25 cellular contexts compared by ENCODE assay signal in genomic region chr6:16383607-16384206, GRCh38.
"Had no signal": no experiment of that assay in that cellular context is flagged by ENCODE, and none has a peak within 500 bp of the region (broad histone marks: within the 10 kb centered on the region; RNA-seq: fewer than 3 reads in every experiment).

No MANE protein-coding gene starts in this region.

- H3K27me3 ChIP-seq: adrenal gland, ascending aorta, body of pancreas, Peyer's patch had no signal

- H3K4me1 ChIP-seq: adrenal gland, ascending aorta, body of pancreas had no signal

- H3K9me3 ChIP-seq: adrenal gland, ascending aorta, body of pancreas, Peyer's patch had no signal

- DNase-seq: activated B cell treated with CpG ODN at 0.5 μM for 24 hours; activated CD4-positive, alpha-beta T cell treated with anti-CD3 and anti-CD28 coated beads, Interleukin-2, amount 50 U/mL, for 1 hour; activated CD8-positive, alpha-beta memory T cell treated with anti-CD3 and anti-CD28 coated beads, Interleukin-2, amount 50 U/mL, for 4 hours; activated CD8-positive, alpha-beta T cell treated with anti-CD3 and anti-CD28 coated beads for 36 hours; activated gamma-delta T cell treated with Interleukin-2 at 50 U/mL for 16 hours; activated naive CD4-positive, alpha-beta T cell treated with anti-CD3 and anti-CD28 coated beads, Interleukin-2, amount 10 ng/mL, durations not matched to agents 7 days and 5 days; activated naive CD8-positive, alpha-beta T cell treated with anti-CD3 and anti-CD28 coated beads, Interleukin-2, amount 10 ng/mL, durations not matched to agents 7 days and 5 days; activated T-cell treated with anti-CD3 and anti-CD28 coated beads, Interleukin-2, amount 50 U/mL, for 72 hours; adrenal gland; body of pancreas; Karpas-422; NCI-H1105 treated with DMSO at 0.1 percent for 48 hours; NCI-H1436 treated with DMSO at 0.1 percent for 48 hours; NCI-H187; NCI-H2081; NCI-H510A treated with DMSO at 0.1 percent for 48 hours; NCI-H69; Peyer's patch; SHP77 treated with DMSO at 0.1 percent for 48 hours; T-helper 17 cell; T1000 had no signal

- FAIRE-seq: bronchial epithelial cell, TTC549 had no signal

- ATAC-seq: activated CD8-positive, alpha-beta T cell treated with anti-CD3 and anti-CD28 coated beads for 36 hours; activated T-cell treated with anti-CD3 and anti-CD28 coated beads, Interleukin-2, amount 50 U/mL, for 72 hours; body of pancreas; T-helper 17 cell had no signal

- H3K4me3 ChIP-seq: adrenal gland, ascending aorta, body of pancreas, Peyer's patch had no signal

- H3K27ac ChIP-seq: adrenal gland, ascending aorta, body of pancreas, Peyer's patch, RWPE1 had no signal

- H3K36me3 ChIP-seq: adrenal gland, ascending aorta, Peyer's patch had no signal
